ENCODE assay signal across 8 cellular contexts in genomic region chr9:85741875-85742629, GRCh38. TPM values are rescaled to one million over a fixed set of nuclear protein-coding genes. Genes with fewer than 3 reads are reported as not detected.
DNase-seq lines count a peak whose midpoint lies in the region; ATAC-seq and TF ChIP-seq lines count a peak whose summit lies in the region.

AGTPBP1 (minus strand) TSS chr9:85741954; CDS start chr9:85712533, 29,421 bp downstream.

- H3K36me3 Mint-ChIP-seq in activated CD4-positive, alpha-beta T cell treated with anti-CD3 and anti-CD28 coated beads for 36 hours (ENCODE audit: low read depth): peaks cover 4% of the 10 kb centered on the region

- peak within 1 kb of the TSS; percentile 90 for H3K4me3 ChIP-seq in choroid plexus epithelial cell (ENCODE audit: low read depth, low read length)

- H3K4me1 Mint-ChIP-seq in activated CD4-positive, alpha-beta T cell treated with anti-CD3 and anti-CD28 coated beads for 36 hours: peaks cover 38% of the 10 kb centered on the region

- peak within 1 kb of the TSS; percentile 87 for H3K27ac ChIP-seq in layer of hippocampus (ENCODE audit: low read depth, low read length)

- no peaks in the 10 kb centered on the region for H3K9me3 Mint-ChIP-seq in activated CD4-positive, alpha-beta T cell treated with anti-CD3 and anti-CD28 coated beads for 36 hours (ENCODE audit: low read depth)

- POLR2A ChIA-PET in activated CD4-positive, alpha-beta T cell treated with anti-CD3 and anti-CD28 coated beads for 36 hours (lab: Charles Lee): no interaction called here

- TF ChIP-seq POLR2A in GM19193 (IDR thresholded peaks at IDR 0.05; ENCODE audit: extremely low read depth, insufficient read depth, insufficient read length): peak; percentile 48

- H3K4me3 Mint-ChIP-seq in activated CD4-positive, alpha-beta T cell treated with anti-CD3 and anti-CD28 coated beads for 36 hours: peak within 1 kb of the TSS; percentile 86

- H3K27me3 ChIP-seq in layer of hippocampus (ENCODE audit: control insufficient read depth, insufficient read depth, low read length): no peaks in the 10 kb centered on the region

- DNase-seq in AML-193 (lab: John Stamatoyannopoulos, UW): peak; percentile 86 to 91
- DNase-seq in NCI-H524 (lab: John Stamatoyannopoulos, UW): peak; percentile 45 to 81
- DNase-seq in activated CD4-positive, alpha-beta T cell treated with anti-CD3 and anti-CD28 coated beads for 36 hours: peak; percentile 99
- peak; percentile 96 for DNase-seq in choroid plexus epithelial cell (ENCODE audit: low read depth)
- DNase-seq in stimulated activated CD4-positive, alpha-beta T cell treated with anti-CD3 and anti-CD28 coated beads, Interleukin-1b, Interleukin-23, amount 100 ng/mL, for 24 hours (ENCODE audit: low read depth in 4 of 4, low spot score in 1 of 4): peak; percentile 92 to 97 (median 94)

- H3K27me3 Mint-ChIP-seq in activated CD4-positive, alpha-beta T cell treated with anti-CD3 and anti-CD28 coated beads for 36 hours: peaks cover 3% of the 10 kb centered on the region

- intact Hi-C loops in activated CD4-positive, alpha-beta T cell treated with anti-CD3 and anti-CD28 coated beads for 36 hours (cut with DNase I, micrococcal nuclease): loop anchor here (1.0 to 5.0 kb wide), 10 partner anchors 43 to 1762 kb away; partner anchors contain the start of genes ISCA1 (in 2 of the 2), TUT7 (in 2 of the 2), HNRNPK (in 1 of the 2) and NAA35 (in 1 of the 2)

- ATAC-seq in HG03432 (IDR thresholded peaks at IDR 0.05; ENCODE audit: unreplicated experiment): peak; percentile 80
- peak; percentile 83 for ATAC-seq in activated CD4-positive, alpha-beta T cell treated with anti-CD3 and anti-CD28 coated beads for 36 hours

- CTCF ChIA-PET in activated CD4-positive, alpha-beta T cell treated with anti-CD3 and anti-CD28 coated beads for 36 hours (lab: Charles Lee): no interaction called here

- peak within 1 kb of the TSS; percentile 96 for H3K27ac Mint-ChIP-seq in activated CD4-positive, alpha-beta T cell treated with anti-CD3 and anti-CD28 coated beads for 36 hours

- TF ChIP-seq CTCF in choroid plexus epithelial cell (conservative IDR thresholded peaks at IDR 0.05; ENCODE audit: low read depth, low read length): peak; percentile 21

RNA-seq across cellular contexts. Expression of gene AGTPBP1, which starts in this region (rescaled TPM):
- 10 to 100 TPM; 39.8 to 45.9 TPM for total RNA-seq in activated CD4-positive, alpha-beta T cell treated with anti-CD3 and anti-CD28 coated beads for 36 hours

Comparison
In these comparisons a context has a peak if more than half of its experiments do, and no peak if none do; other contexts are left out.
1. Peak in every context shown above with its lines: DNase-seq, ATAC-seq, H3K4me3 ChIP-seq and H3K27ac ChIP-seq.